28 cellular contexts compared by ENCODE assay signal in the genomic region with DNA sequence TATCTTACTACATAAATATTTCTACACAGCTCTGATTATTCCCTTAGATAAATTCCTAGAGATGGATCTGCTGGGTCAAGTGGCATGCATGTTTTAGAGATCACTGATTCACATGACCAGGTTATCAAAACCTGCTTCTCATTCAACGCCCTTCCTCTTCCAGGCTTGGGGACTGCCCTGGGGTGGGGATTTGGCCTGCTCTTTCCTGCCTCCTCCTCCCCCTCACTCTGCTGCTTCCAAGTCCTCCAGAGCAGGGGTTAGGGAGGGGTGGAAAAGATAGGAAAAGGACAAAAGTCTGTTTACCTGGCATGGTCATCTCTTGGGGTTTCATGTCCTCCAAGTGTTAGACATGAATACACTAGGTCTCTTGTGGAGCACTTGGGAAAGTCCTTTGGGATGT.
"Had no signal": no experiment of that assay in that cellular context is flagged by ENCODE, and none has a peak within 500 bp of the region (broad histone marks: within the 10 kb centered on the region; RNA-seq: fewer than 3 reads in every experiment).

No MANE protein-coding gene starts in this region.

- ATAC-seq: mucosa of descending colon; natural killer cell treated with Interleukin-12 subunit alpha and Interleukin-12 subunit beta and Interleukin-15 and Interleukin-18, amount 100 ng/mL, for 72 hours; pancreas; stimulated activated naive CD8-positive, alpha-beta T cell treated with anti-CD3 and anti-CD28 coated beads, Interleukin-15, amount 100 ng/mL, for 72 hours had no signal

- H3K4me3 ChIP-seq: heart right ventricle, hepatocyte, left ventricle myocardium inferior, lower lobe of right lung, mucosa of descending colon, pancreas, prostate gland, right lobe of liver, smooth muscle cell, tibial nerve, uterus had no signal

- H3K27me3 Mint-ChIP-seq: type B pancreatic cell had no signal

- H3K4me1 Mint-ChIP-seq: naive thymus-derived CD4-positive, alpha-beta T cell; stimulated activated naive CD8-positive, alpha-beta T cell treated with anti-CD3 and anti-CD28 coated beads, Interleukin-15, amount 100 ng/mL, for 72 hours had no signal

- DNase-seq: heart right ventricle; islet precursor cell; left ventricle myocardium inferior; mammary epithelial cell; mesenchymal stem cell; midbrain; mucosa of descending colon; naive thymus-derived CD4-positive, alpha-beta T cell; pancreas; posterior cingulate gyrus; retina; right lobe of liver; stimulated activated CD4-positive, alpha-beta T cell treated with anti-CD3 and anti-CD28 coated beads, Interleukin-1b, Interleukin-23, amount 100 ng/mL, for 48 hours; stimulated activated CD4-positive, alpha-beta T cell treated with anti-CD3 and anti-CD28 coated beads, Interleukin-2, amount 100 ng/mL, for 48 hours; stimulated activated CD4-positive, alpha-beta T cell treated with anti-CD3 and anti-CD28 coated beads, Interleukin-4, amount 100 ng/mL, for 4 hours; stimulated activated CD8-positive, alpha-beta memory T cell treated with anti-CD3 and anti-CD28 coated beads, Interleukin-4, amount 100 ng/mL, for 48 hours; stimulated activated naive CD4-positive, alpha-beta T cell treated with Interleukin-2 at 50 U/mL for 16 hours; stimulated activated naive CD8-positive, alpha-beta T cell treated with anti-CD3 and anti-CD28 coated beads, Interleukin-15, amount 100 ng/mL, for 72 hours; substantia nigra; uterus had no signal

- H3K4me1 ChIP-seq: pancreas, prostate gland, right lobe of liver, uterus had no signal

- H3K36me3 ChIP-seq: heart right ventricle, left ventricle myocardium inferior, lower lobe of right lung, pancreas, prostate gland, right lobe of liver, tibial nerve, uterus had no signal

- H3K9me3 ChIP-seq: heart right ventricle, left ventricle myocardium inferior, lower lobe of right lung, mucosa of descending colon, pancreas, prostate gland, right lobe of liver, tibial nerve, uterus had no signal

- H3K9me3 Mint-ChIP-seq: naive thymus-derived CD4-positive, alpha-beta T cell; natural killer cell treated with Interleukin-12 subunit alpha and Interleukin-12 subunit beta and Interleukin-15 and Interleukin-18, amount 100 ng/mL, for 72 hours; stimulated activated memory B cell treated with anti-CD40 and anti-IgM and Interleukin-4, amounts not matched to agents 10 μg/mL and 1 μg/mL and 100 μg/mL, for 72 hours; stimulated activated naive CD8-positive, alpha-beta T cell treated with anti-CD3 and anti-CD28 coated beads, Interleukin-15, amount 100 ng/mL, for 72 hours had no signal

- H3K27ac Mint-ChIP-seq: naive thymus-derived CD4-positive, alpha-beta T cell; natural killer cell treated with Interleukin-12 subunit alpha and Interleukin-12 subunit beta and Interleukin-15 and Interleukin-18, amount 100 ng/mL, for 72 hours; stimulated activated memory B cell treated with anti-CD40 and anti-IgM and Interleukin-4, amounts not matched to agents 10 μg/mL and 1 μg/mL and 100 μg/mL, for 72 hours; type B pancreatic cell had no signal

- H3K27me3 ChIP-seq: heart right ventricle, hepatocyte, pancreas, right lobe of liver, tibial nerve, uterus had no signal

- H3K27ac ChIP-seq: hepatocyte, left ventricle myocardium inferior, lower lobe of right lung, pancreas, prostate gland, right lobe of liver, tibial nerve had no signal

- H3K4me3 Mint-ChIP-seq: naive thymus-derived CD4-positive, alpha-beta T cell; natural killer cell treated with Interleukin-12 subunit alpha and Interleukin-12 subunit beta and Interleukin-15 and Interleukin-18, amount 100 ng/mL, for 72 hours; stimulated activated memory B cell treated with anti-CD40 and anti-IgM and Interleukin-4, amounts not matched to agents 10 μg/mL and 1 μg/mL and 100 μg/mL, for 72 hours; stimulated activated naive CD8-positive, alpha-beta T cell treated with anti-CD3 and anti-CD28 coated beads, Interleukin-15, amount 100 ng/mL, for 72 hours; type B pancreatic cell had no signal

- H3K36me3 Mint-ChIP-seq: naive thymus-derived CD4-positive, alpha-beta T cell; natural killer cell treated with Interleukin-12 subunit alpha and Interleukin-12 subunit beta and Interleukin-15 and Interleukin-18, amount 100 ng/mL, for 72 hours; stimulated activated memory B cell treated with anti-CD40 and anti-IgM and Interleukin-4, amounts not matched to agents 10 μg/mL and 1 μg/mL and 100 μg/mL, for 72 hours; type B pancreatic cell had no signal
